In genomic region chr3:11853450-11853849, GRCh38 we compare ENCODE assay signal across 22 cellular contexts. TPM values are rescaled to one million over a fixed set of nuclear protein-coding genes. Genes with fewer than 3 reads are reported as not detected.
DNase-seq lines count a peak whose midpoint lies in the region; TF ChIP-seq lines count a peak whose summit lies in the region.
"Had no signal": no experiment of that assay in that cellular context is flagged by ENCODE, and none has a peak within 500 bp of the region (broad histone marks: within the 10 kb centered on the region; RNA-seq: fewer than 3 reads in every experiment).

No MANE protein-coding gene starts in this region.

- CTCF ChIA-PET in HEK293 (lab: Yijun Ruan, JAX), result interaction anchor here (1.5 kb wide), 1 partner anchor 626 kb away, joined by 4 read pairs; no protein-coding TSS in a partner anchor
- CTCF ChIA-PET in GM10248 (lab: Yijun Ruan, JAX), result interaction anchor here (1.1 to 1.4 kb wide), 3 partner anchors 13 to 323 kb away, joined by 3 to 5 read pairs (median 3); no protein-coding TSS in a partner anchor

- H3K9me3 Mint-ChIP-seq in neural progenitor cell, result peaks cover 5% of the 10 kb centered on the region

- H3K79me2 ChIP-seq in Karpas-422 (ENCODE audit: low read length), result no peaks in the 10 kb centered on the region
- no peaks in the 10 kb centered on the region for H3K79me2 ChIP-seq in neural progenitor cell (ENCODE audit: low read depth)

- H4K20me1 ChIP-seq in Karpas-422 (ENCODE audit: insufficient read depth, low read depth, low read length) (no peaks in the 10 kb centered on the region), neural progenitor cell (ENCODE audit: low read depth) (no peaks in the 10 kb centered on the region)
- H4K20me1 ChIP-seq: BLaER1 had no signal

- no peaks in the 10 kb centered on the region for H3K9me2 ChIP-seq in Karpas-422 (replicated peaks; ENCODE audit: insufficient read depth, low read length)

- H3K27ac Mint-ChIP-seq in neural progenitor cell, result no peak overlapping the region
- H3K27ac Mint-ChIP-seq: CD14-positive monocyte; CD4-positive, alpha-beta memory T cell; CD4-positive, CD25-positive, alpha-beta regulatory T cell; CD8-positive, alpha-beta memory T cell had no signal

- no peak for TF ChIP-seq POLR2A in Peyer's patch (IDR thresholded peaks at IDR 0.05)

- H3K4me1 ChIP-seq in HEK293 (ENCODE audit: control insufficient read depth, insufficient read depth, low read length) (no peaks in the 10 kb centered on the region), Karpas-422 (ENCODE audit: low read length) (no peaks in the 10 kb centered on the region), neural progenitor cell (no peaks in the 10 kb centered on the region), Peyer's patch (no peaks in the 10 kb centered on the region)
- H3K4me1 ChIP-seq: BE2C, BLaER1 had no signal

- no peaks in the 10 kb centered on the region for H3K36me3 ChIP-seq in HEK293 (ENCODE audit: control insufficient read depth in 2 of 2, insufficient read depth in 1 of 2, low read length in 2 of 2)
- H3K36me3 ChIP-seq in Karpas-422 (ENCODE audit: insufficient read depth, low read length), result no peaks in the 10 kb centered on the region
- H3K36me3 ChIP-seq in neural progenitor cell, result no peaks in the 10 kb centered on the region
- H3K36me3 ChIP-seq in Peyer's patch, result no peaks in the 10 kb centered on the region
- H3K36me3 ChIP-seq: BE2C, BLaER1 had no signal

- H3K9ac ChIP-seq in Karpas-422 (ENCODE audit: low read length) (no peak overlapping the region), neural progenitor cell (no peak overlapping the region)
- H3K9ac ChIP-seq: BLaER1 had no signal

- POLR2A ChIA-PET in HEK293 (lab: Yijun Ruan, JAX) (interaction anchor here (0.6 kb wide), 1 partner anchor 144 kb away, joined by 3 read pairs; no protein-coding TSS in a partner anchor), GM10248 (lab: Yijun Ruan, JAX) (no interaction called here)

- H3K4me3 Mint-ChIP-seq in neural progenitor cell, result no peak overlapping the region
- H3K4me3 Mint-ChIP-seq: CD14-positive monocyte; CD4-positive, alpha-beta memory T cell; CD4-positive, CD25-positive, alpha-beta regulatory T cell; CD8-positive, alpha-beta memory T cell had no signal

- H3K4me1 Mint-ChIP-seq in neural progenitor cell, result no peaks in the 10 kb centered on the region
- H3K4me1 Mint-ChIP-seq: CD14-positive monocyte; CD8-positive, alpha-beta memory T cell had no signal

- DNase-seq in Karpas-422, result no peak
- DNase-seq in neural progenitor cell (ENCODE audit: low spot score), result no peak
- DNase-seq in SKM-1 treated with dmso at 0.1 percent for 144 hours (lab: John Stamatoyannopoulos, UW; ENCODE audit: unreplicated experiment), result no peak
- DNase-seq in GM10248 (ENCODE audit: extremely low spot score), result no peak
- DNase-seq in Peyer's patch, result no peak
- DNase-seq: 8988T; ACHN; BE2C; C1 segment of cervical spinal cord; CD4-positive, alpha-beta memory T cell; CD4-positive, CD25-positive, alpha-beta regulatory T cell; CD8-positive, alpha-beta memory T cell; COR-L47; DMS153; DMS53; DMS79; DND-41; EL; GDM1 had no signal

- no peak overlapping the region for H3K4me3 ChIP-seq in HEK293 (ENCODE audit: low read depth, low read length)
- H3K4me3 ChIP-seq in Karpas-422 (ENCODE audit: low read length), result no peak overlapping the region
- H3K4me3 ChIP-seq in neural progenitor cell, result no peak overlapping the region
- H3K4me3 ChIP-seq in Peyer's patch, result no peak overlapping the region
- H3K4me3 ChIP-seq: BLaER1 had no signal

- no peaks in the 10 kb centered on the region for H3K27me3 Mint-ChIP-seq in neural progenitor cell (ENCODE audit: insufficient read depth, low read depth)

- H3K9me3 ChIP-seq in HEK293 (ENCODE audit: control insufficient read depth, insufficient read depth, low read depth, low read length), result no peaks in the 10 kb centered on the region
- no peaks in the 10 kb centered on the region for H3K9me3 ChIP-seq in Karpas-422 (ENCODE audit: low read length)
- peaks cover 7% of the 10 kb centered on the region for H3K9me3 ChIP-seq in neural progenitor cell (ENCODE audit: low read depth)
- no peaks in the 10 kb centered on the region for H3K9me3 ChIP-seq in Peyer's patch
- H3K9me3 ChIP-seq: BE2C had no signal

- H3K27me3 ChIP-seq in Karpas-422 (ENCODE audit: low read length) (no peaks in the 10 kb centered on the region), neural progenitor cell (peaks cover 21% of the 10 kb centered on the region), Peyer's patch (no peaks in the 10 kb centered on the region)
- H3K27me3 ChIP-seq: BE2C, BLaER1 had no signal

- H3K4me2 ChIP-seq in Karpas-422 (ENCODE audit: low read depth, low read length, poor library complexity, severe bottlenecking), result no peak overlapping the region
- peak overlapping the region; percentile 21 for H3K4me2 ChIP-seq in neural progenitor cell
- H3K4me2 ChIP-seq: BLaER1 had no signal

- H3K27ac ChIP-seq in HEK293 (ENCODE audit: extremely low read depth, low read depth, low read length) (no peak overlapping the region), Karpas-422 (ENCODE audit: low read length) (no peak overlapping the region), neural progenitor cell (no peak overlapping the region), Peyer's patch (no peak overlapping the region)
- H3K27ac ChIP-seq: BLaER1 had no signal

- H3K36me3 Mint-ChIP-seq in neural progenitor cell, result no peaks in the 10 kb centered on the region
- H3K36me3 Mint-ChIP-seq: CD14-positive monocyte; CD4-positive, alpha-beta memory T cell; CD4-positive, CD25-positive, alpha-beta regulatory T cell; CD8-positive, alpha-beta memory T cell had no signal

- H3F3A ChIP-seq in neural progenitor cell (ENCODE audit: low read depth), result no peaks in the 10 kb centered on the region

- H2AFZ ChIP-seq in Karpas-422 (ENCODE audit: low read length) (0 out of 2 replicates have a peak overlapping the region, but pooled peaks have one; percentile 27), neural progenitor cell (replicated peaks) (peak overlapping the region; percentile 30)

- TF ChIP-seq CTCF in HEK293 (tag by site-specific recombination; IDR thresholded peaks at IDR 0.05), result no peak
- TF ChIP-seq CTCF in neural progenitor cell (IDR thresholded peaks at IDR 0.05), result no peak
- TF ChIP-seq CTCF in GM10248 (IDR thresholded peaks at IDR 0.05; ENCODE audit: control extremely low read depth, extremely low read depth, low read depth, missing control alignments), result no peak
- no peak for TF ChIP-seq CTCF in Peyer's patch (IDR thresholded peaks at IDR 0.05)

TF ChIP-seq in HEK293, 187 proteins besides CTCF, POLR2A, EP300 and RAD21:
- TF ChIP-seq SCRT2 (tag by site-specific recombination; IDR thresholded peaks at IDR 0.05), result peak; percentile 40
- TF ChIP-seq, protein P1, sequence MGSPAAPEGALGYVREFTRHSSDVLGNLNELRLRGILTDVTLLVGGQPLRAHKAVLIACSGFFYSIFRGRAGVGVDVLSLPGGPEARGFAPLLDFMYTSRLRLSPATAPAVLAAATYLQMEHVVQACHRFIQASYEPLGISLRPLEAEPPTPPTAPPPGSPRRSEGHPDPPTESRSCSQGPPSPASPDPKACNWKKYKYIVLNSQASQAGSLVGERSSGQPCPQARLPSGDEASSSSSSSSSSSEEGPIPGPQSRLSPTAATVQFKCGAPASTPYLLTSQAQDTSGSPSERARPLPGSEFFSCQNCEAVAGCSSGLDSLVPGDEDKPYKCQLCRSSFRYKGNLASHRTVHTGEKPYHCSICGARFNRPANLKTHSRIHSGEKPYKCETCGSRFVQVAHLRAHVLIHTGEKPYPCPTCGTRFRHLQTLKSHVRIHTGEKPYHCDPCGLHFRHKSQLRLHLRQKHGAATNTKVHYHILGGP (tag by site-specific recombination; IDR thresholded peaks at IDR 0.05), result no peak
- no peak for TF ChIP-seq ZNF133 (tag by site-specific recombination; IDR thresholded peaks at IDR 0.05)
- no peak for TF ChIP-seq ZNF514 (tag by site-specific recombination; IDR thresholded peaks at IDR 0.05)
- no peak for TF ChIP-seq ZBTB7A (tag by site-specific recombination; IDR thresholded peaks at IDR 0.05; ENCODE audit: low read depth)
- no peak for TF ChIP-seq ZNF561 (tag by site-specific recombination; IDR thresholded peaks at IDR 0.05; ENCODE audit: borderline replicate concordance)

RNA-seq across cellular contexts. Expression of gene TAMM41, which starts 6.8 kb away (rescaled TPM):
- 13.7 and 16.0 TPM in 2 replicates for total RNA-seq in Karpas-422 (2014; rRNA removed; shearing (Covaris generic); ENCODE audit: low replicate concordance)
- total RNA-seq in neural progenitor cell (ENCODE audit: low replicate concordance) (15.6 and 22.5 TPM in 2 replicates), Peyer's patch (10 to 100 TPM in 3 of 4 donors, 1 to 10 TPM in 1; 9.1 to 56.9 (median 24.1) TPM)
